In genomic region chr4:122658818-122659295, GRCh38 we compare ENCODE assay signal across 14 cellular contexts. TPM values are rescaled to one million over a fixed set of nuclear protein-coding genes. Genes with fewer than 3 reads are reported as not detected.
DNase-seq lines count a peak whose midpoint lies in the region; ATAC-seq and TF ChIP-seq lines count a peak whose summit lies in the region.
"Had no signal": no experiment of that assay in that cellular context is flagged by ENCODE, and none has a peak within 500 bp of the region (broad histone marks: within the 10 kb centered on the region; RNA-seq: fewer than 3 reads in every experiment).

No MANE protein-coding gene starts in this region.

- no peak overlapping the region for H3K4me3 Mint-ChIP-seq in CD4-positive, alpha-beta memory T cell
- H3K4me3 Mint-ChIP-seq in WTC11, result no peak overlapping the region

- TF ChIP-seq CTCF in GM12864 (IDR thresholded peaks at IDR 0.05; ENCODE audit: low read depth, low read length, missing control alignments), result no peak
- TF ChIP-seq CTCF in WTC11 (IDR thresholded peaks at IDR 0.05), result no peak

- ATAC-seq in GM19023 (IDR thresholded peaks at IDR 0.05; ENCODE audit: unreplicated experiment) (peak; percentile 92), HG02642 (IDR thresholded peaks at IDR 0.05; ENCODE audit: poor library complexity, unreplicated experiment) (peak; percentile 65), HG03520 (IDR thresholded peaks at IDR 0.05; ENCODE audit: unreplicated experiment) (peak; percentile 96), WTC11 (no peak)
- ATAC-seq: PC-3 had no signal

- intact Hi-C loops in CD4-positive, alpha-beta memory T cell (cut with micrococcal nuclease), result no loop called here

- H3K4me1 Mint-ChIP-seq in CD4-positive, alpha-beta memory T cell, result peaks cover 3 to 8% (median 7%) of the 10 kb centered on the region in 4 donors
- peaks cover 4% of the 10 kb centered on the region; the same call in 1 of the 2 replicates for H3K4me1 Mint-ChIP-seq in WTC11

- no peaks in the 10 kb centered on the region for H3K9me3 ChIP-seq in CD4-positive, alpha-beta memory T cell (ENCODE audit: control insufficient read depth in 1 of 2, low read length in 2 of 2)

- POLR2A ChIA-PET in CD4-positive, alpha-beta memory T cell (lab: Charles Lee; ENCODE audit: partially characterized antibody), result no interaction called here
- POLR2A ChIA-PET in WTC11 (lab: Charles Lee), result no interaction called here

- no peaks in the 10 kb centered on the region for H3K36me3 ChIP-seq in CD4-positive, alpha-beta memory T cell (ENCODE audit: insufficient read depth, low read length)
- H3K36me3 ChIP-seq: BLaER1 had no signal

- no peaks in the 10 kb centered on the region for H3K27me3 ChIP-seq in CD4-positive, alpha-beta memory T cell (ENCODE audit: insufficient read depth, low read length)
- H3K27me3 ChIP-seq: BLaER1 had no signal

- H3K36me3 Mint-ChIP-seq in CD4-positive, alpha-beta memory T cell, result no peaks in the 10 kb centered on the region
- H3K36me3 Mint-ChIP-seq in WTC11, result no peaks in the 10 kb centered on the region

- no peak overlapping the region for H3K27ac Mint-ChIP-seq in CD4-positive, alpha-beta memory T cell
- no peak overlapping the region for H3K27ac Mint-ChIP-seq in WTC11

- no peak overlapping the region for H3K27ac ChIP-seq in CD4-positive, alpha-beta memory T cell (ENCODE audit: low read depth, low read length)
- H3K27ac ChIP-seq: BLaER1 had no signal

- CTCF ChIA-PET in CD4-positive, alpha-beta memory T cell (lab: Charles Lee; ENCODE audit: partially characterized antibody), result interaction anchor here (0.6 to 1.2 kb wide), 2 partner anchors 58 to 77 kb away, joined by 3 read pairs; no protein-coding TSS in a partner anchor
- CTCF ChIA-PET in WTC11 (lab: Charles Lee), result no interaction called here

- H3K4me3 ChIP-seq in GM12864 (ENCODE audit: low read depth, low read length), result no peak overlapping the region
- no peak overlapping the region for H3K4me3 ChIP-seq in CD4-positive, alpha-beta memory T cell (ENCODE audit: low read length in 2 of 2)
- H3K4me3 ChIP-seq: BLaER1, smooth muscle cell had no signal

- DNase-seq in GM12864 (ENCODE audit: low read depth) (peak; percentile 35), COLO829 (ENCODE audit: low spot score) (no peak), WTC11 (ENCODE audit: low spot score) (no peak), UCSD-AML1 (lab: John Stamatoyannopoulos, UW; ENCODE audit: unreplicated experiment) (no peak)
- no peak for DNase-seq in CD4-positive, alpha-beta memory T cell
- DNase-seq: effector memory CD4-positive, alpha-beta T cell; hypothalamus; NCI-H187; PC-3 had no signal

- peaks cover 0 to 5% (median 2%) of the 10 kb centered on the region in 8 donors for H3K9me3 Mint-ChIP-seq in CD4-positive, alpha-beta memory T cell
- peaks cover 12% of the 10 kb centered on the region for H3K9me3 Mint-ChIP-seq in WTC11

- H3K27me3 Mint-ChIP-seq in CD4-positive, alpha-beta memory T cell, result peaks cover 0 to 2% of the 10 kb centered on the region in 2 donors
- H3K27me3 Mint-ChIP-seq in WTC11 (ENCODE audit: low read depth), result no peaks in the 10 kb centered on the region; the same call in none of the 2 replicates

- H3K4me1 ChIP-seq in CD4-positive, alpha-beta memory T cell (ENCODE audit: insufficient read depth, low read length), result peaks cover 8% of the 10 kb centered on the region
- H3K4me1 ChIP-seq: BLaER1 had no signal

TF ChIP-seq in WTC11, 78 proteins besides CTCF, POLR2A, EP300 and RAD21 (continues in another document):
- TF ChIP-seq AR (CRISPR knock-in tag; IDR thresholded peaks at IDR 0.05), result no peak
- no peak for TF ChIP-seq NFE2L1 (CRISPR knock-in tag; IDR thresholded peaks at IDR 0.05)
- TF ChIP-seq AFF4 (CRISPR knock-in tag; IDR thresholded peaks at IDR 0.05; ENCODE audit: borderline replicate concordance), result no peak
- TF ChIP-seq ZNF121 (CRISPR knock-in tag; IDR thresholded peaks at IDR 0.05), result no peak
- TF ChIP-seq SMAD3 (CRISPR knock-in tag; IDR thresholded peaks at IDR 0.05; ENCODE audit: borderline replicate concordance), result no peak
- TF ChIP-seq ZNF532 (CRISPR knock-in tag; IDR thresholded peaks at IDR 0.05; ENCODE audit: borderline replicate concordance), result no peak
- no peak for TF ChIP-seq RORB (CRISPR knock-in tag; IDR thresholded peaks at IDR 0.05)

RNA-seq across cellular contexts. Expression of gene IL21, which starts 38.0 kb away (rescaled TPM):
- total RNA-seq in CD4-positive, alpha-beta memory T cell, result under 1 TPM in 1 of 2 experiments, not detected in 1; 0.28 TPM
- under 1 TPM in 1 of 2 donors, not detected in 1; 0.10 TPM for polyA plus RNA-seq in CD4-positive, alpha-beta memory T cell
- not detected in 3 replicates for total RNA-seq in WTC11 (2021)
- total RNA-seq: PC-3, smooth muscle cell had no signal
- polyA plus RNA-seq: smooth muscle cell had no signal
